ENCODE assay signal across 11 cellular contexts in the genomic region with DNA sequence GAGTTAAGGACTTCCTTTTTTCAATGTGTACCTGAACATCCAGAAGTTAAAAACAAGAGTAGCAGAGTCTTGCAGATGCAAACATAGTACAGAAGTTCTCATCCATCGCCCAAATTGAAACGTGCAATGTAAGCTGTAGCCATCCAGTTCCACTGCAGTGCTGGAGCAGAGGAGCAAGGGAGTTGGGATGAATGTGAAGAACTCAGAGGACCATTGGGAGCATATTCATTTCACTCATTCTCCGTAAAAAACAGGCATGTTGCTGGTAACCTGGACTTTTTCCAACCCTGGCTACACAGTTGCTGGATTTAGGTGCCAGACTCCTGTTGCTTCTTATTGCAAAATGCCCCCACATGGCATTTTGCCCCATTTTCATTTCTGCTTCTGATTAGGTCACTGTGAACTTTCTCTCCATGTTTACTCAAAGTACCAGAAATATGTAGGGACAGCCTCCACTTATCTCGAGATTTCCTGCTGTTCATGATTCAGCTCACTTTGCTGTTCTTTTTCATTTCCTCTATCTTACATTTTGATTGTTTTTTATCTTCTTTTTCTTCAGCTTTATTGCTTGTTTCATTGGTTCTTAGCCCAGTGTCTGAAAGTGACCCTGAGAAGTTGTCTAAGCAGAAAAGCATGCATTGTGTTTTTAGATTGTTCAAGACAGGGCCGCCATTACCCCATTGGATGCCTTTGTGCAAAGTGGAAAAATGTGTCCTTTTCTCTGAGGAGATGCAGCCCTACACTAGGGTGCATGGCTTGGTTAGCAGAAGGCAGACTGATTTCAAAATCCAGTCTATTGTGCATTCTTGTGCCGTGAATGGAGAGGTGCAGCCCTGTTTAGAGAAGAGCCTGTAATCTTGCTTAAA.
DNase-seq lines count a peak whose midpoint lies in the region; ATAC-seq, FAIRE-seq and TF ChIP-seq lines count a peak whose summit lies in the region.
"Had no signal": no experiment of that assay in that cellular context is flagged by ENCODE, and none has a peak within 500 bp of the region (broad histone marks: within the 10 kb centered on the region; RNA-seq: fewer than 3 reads in every experiment).

No MANE protein-coding gene starts in this region.

- H3K4me1 ChIP-seq in GM23338 (ENCODE audit: insufficient read depth) (peaks cover 5% of the 10 kb centered on the region), H9 (ENCODE audit: insufficient read depth, low read length) (peaks cover 7% of the 10 kb centered on the region; the same call in 1 of the 2 replicates)
- peaks cover 44 to 66% of the 10 kb centered on the region in 2 donors for H3K4me1 ChIP-seq in naive thymus-derived CD4-positive, alpha-beta T cell (ENCODE audit: control insufficient read depth in 2 of 2, insufficient read depth in 2 of 2, low read length in 2 of 2)
- H3K4me1 ChIP-seq: parathyroid adenoma had no signal

- no peak overlapping the region for H2AK5ac ChIP-seq in H9 (ENCODE audit: insufficient read length, low read length)

- no peak overlapping the region for H4K8ac ChIP-seq in H9 (replicated peaks; ENCODE audit: insufficient read length, low read depth, low read length)

- FAIRE-seq in HTR-8/SVneo (lab: Jason Lieb, UNC), result no peak

- H3K4me3 Mint-ChIP-seq in GM23338 (no peak overlapping the region), H9 (no peak overlapping the region)
- peak overlapping the region in 8 of 10 donors; percentile 23 to 87 (median 58) for H3K4me3 Mint-ChIP-seq in naive thymus-derived CD4-positive, alpha-beta T cell

- no peak overlapping the region for H3T11ph ChIP-seq in H9 (ENCODE audit: low read length)

- H2BK12ac ChIP-seq in H9 (ENCODE audit: insufficient read length, low read depth, low read length), result no peak overlapping the region

- H3K27me3 ChIP-seq in BJ (ENCODE audit: control insufficient read depth, insufficient read depth, low read length) (no peaks in the 10 kb centered on the region), GM23338 (ENCODE audit: insufficient read depth) (no peaks in the 10 kb centered on the region), H9 (ENCODE audit: insufficient read depth, low read length) (no peaks in the 10 kb centered on the region)
- no peaks in the 10 kb centered on the region for H3K27me3 ChIP-seq in naive thymus-derived CD4-positive, alpha-beta T cell (ENCODE audit: control insufficient read depth in 2 of 2, insufficient read depth in 2 of 2, low read length in 2 of 2)

- H3K4me1 Mint-ChIP-seq in GM23338 (peaks cover 43% of the 10 kb centered on the region), H9 (peaks cover 46 to 48% of the 10 kb centered on the region in 2 experiments)
- peaks cover 60 to 97% (median 93%) of the 10 kb centered on the region in 7 donors for H3K4me1 Mint-ChIP-seq in naive thymus-derived CD4-positive, alpha-beta T cell

- no peaks in the 10 kb centered on the region for H3K36me3 Mint-ChIP-seq in GM23338 (ENCODE audit: low read depth)
- peaks cover 9 to 58% (median 43%) of the 10 kb centered on the region in 5 donors for H3K36me3 Mint-ChIP-seq in naive thymus-derived CD4-positive, alpha-beta T cell
- H3K36me3 Mint-ChIP-seq in H9 (ENCODE audit: insufficient read depth in 1 of 3, low read depth in 3 of 3), result no peaks in the 10 kb centered on the region

- no peak overlapping the region for H3K4ac ChIP-seq in H9 (ENCODE audit: low read depth, low read length)

- intact Hi-C loops in naive thymus-derived CD4-positive, alpha-beta T cell (cut with micrococcal nuclease), result no loop called here

- ATAC-seq in GM23338, result no peak
- ATAC-seq in naive thymus-derived CD4-positive, alpha-beta T cell, result no peak

- H3K9me2 ChIP-seq in GM23338 (ENCODE audit: insufficient read depth), result peaks cover 4% of the 10 kb centered on the region; the same call in 1 of the 2 replicates

- no peak overlapping the region for H3K23ac ChIP-seq in H9 (ENCODE audit: insufficient read length, low read depth, low read length)

- no peaks in the 10 kb centered on the region for H3F3A ChIP-seq in GM23338 (replicated peaks; ENCODE audit: low read depth)

- H3K36me3 ChIP-seq in BJ (ENCODE audit: control insufficient read depth, insufficient read depth, low read length), result no peaks in the 10 kb centered on the region
- no peaks in the 10 kb centered on the region for H3K36me3 ChIP-seq in GM23338 (ENCODE audit: insufficient read depth)
- peaks cover 0 to 4% (median 0%) of the 10 kb centered on the region in 3 experiments for H3K36me3 ChIP-seq in naive thymus-derived CD4-positive, alpha-beta T cell (ENCODE audit: control insufficient read depth in 2 of 3, insufficient read depth in 3 of 3, low read length in 3 of 3)

- no peak for TF ChIP-seq CTCF in BJ (IDR thresholded peaks at IDR 0.05; ENCODE audit: insufficient read depth, low read depth, low read length)
- TF ChIP-seq CTCF in GM23338 (conservative IDR thresholded peaks at IDR 0.05; ENCODE audit: low read depth in 2 of 2), result no peak
- TF ChIP-seq CTCF in H9 (conservative IDR thresholded peaks at IDR 0.05), result no peak

- H3K56ac ChIP-seq in H9 (ENCODE audit: insufficient read length, low read depth, low read length), result no peak overlapping the region

- no peak overlapping the region for H3K14ac ChIP-seq in H9 (ENCODE audit: insufficient read depth, low read length)

- H3K23me2 ChIP-seq in H9 (ENCODE audit: insufficient read length, low read depth, low read length, poor library complexity, severe bottlenecking), result no peaks in the 10 kb centered on the region

- no peaks in the 10 kb centered on the region for H3K79me2 ChIP-seq in GM23338 (replicated peaks; ENCODE audit: insufficient read depth)
- no peaks in the 10 kb centered on the region for H3K79me2 ChIP-seq in H9 (ENCODE audit: insufficient read depth, low read length)
- H3K79me2 ChIP-seq: parathyroid adenoma had no signal

- H3K4me2 ChIP-seq in GM23338, result no peak overlapping the region
- no peak overlapping the region for H3K4me2 ChIP-seq in H9 (ENCODE audit: insufficient read depth, insufficient read length, low read length)

- DNase-seq in BJ (ENCODE audit: low read depth) (peak; percentile 43), GM23338 (ENCODE audit: low spot score) (no peak), amniotic epithelial cell (ENCODE audit: low read depth) (peak; percentile 97), H9 (no peak), GOT3 (lab: John Stamatoyannopoulos, UW) (no peak), HTR-8/SVneo (ENCODE audit: insufficient read length, low spot score) (no peak)
- no peak for DNase-seq in naive thymus-derived CD4-positive, alpha-beta T cell
- no peak for DNase-seq in activated CD8-positive, alpha-beta memory T cell treated with anti-CD3 and anti-CD28 coated beads, Interleukin-2, amount 50 U/mL, for 48 hours
- DNase-seq: head of caudate nucleus, NCI-H1105 treated with DMSO at 0.1 percent for 48 hours had no signal

- H2BK120ac ChIP-seq in H9 (ENCODE audit: low read depth, low read length, poor library complexity, severe bottlenecking), result no peak overlapping the region

- no peak overlapping the region for H4K91ac ChIP-seq in H9 (ENCODE audit: insufficient read length, low read depth, low read length)

- H3K27me3 Mint-ChIP-seq in GM23338 (ENCODE audit: insufficient read depth, low read depth, poor library complexity) (peaks cover 4% of the 10 kb centered on the region), H9 (ENCODE audit: low read depth) (no peaks in the 10 kb centered on the region; the same call in 1 of the 2 replicates)
- no peaks in the 10 kb centered on the region for H3K27me3 Mint-ChIP-seq in naive thymus-derived CD4-positive, alpha-beta T cell

- no peaks in the 10 kb centered on the region for H4K20me1 ChIP-seq in GM23338 (replicated peaks; ENCODE audit: insufficient read depth)
- no peaks in the 10 kb centered on the region for H4K20me1 ChIP-seq in H9 (ENCODE audit: control insufficient read depth, insufficient read depth, insufficient read length)

- no peaks in the 10 kb centered on the region for H3K9me3 Mint-ChIP-seq in GM23338
- H3K9me3 Mint-ChIP-seq in naive thymus-derived CD4-positive, alpha-beta T cell, result peaks cover 0 to 8% (median 0%) of the 10 kb centered on the region in 11 donors
- no peaks in the 10 kb centered on the region for H3K9me3 Mint-ChIP-seq in H9

- no peak overlapping the region for H4K5ac ChIP-seq in H9 (ENCODE audit: insufficient read length, low read depth, low read length)

- no peak overlapping the region for H3K9ac ChIP-seq in H9 (ENCODE audit: extremely low read depth, insufficient read length, low read length)
- H3K9ac ChIP-seq: parathyroid adenoma had no signal

- POLR2A ChIA-PET in BJ (lab: Charles Lee), result no interaction called here
- POLR2A ChIA-PET in naive thymus-derived CD4-positive, alpha-beta T cell (lab: Charles Lee), result interaction anchor here (0.7 to 10.6 kb wide), 6 partner anchors 11 to 123 kb away, joined by 3 to 173 read pairs (median 3); no protein-coding TSS in a partner anchor

- H3K27ac Mint-ChIP-seq in GM23338 (no peak overlapping the region), H9 (no peak overlapping the region)
- peak overlapping the region in 8 of 9 donors; percentile 59 to 98 (median 76) for H3K27ac Mint-ChIP-seq in naive thymus-derived CD4-positive, alpha-beta T cell

- H3K9me3 ChIP-seq in naive thymus-derived CD4-positive, alpha-beta T cell (ENCODE audit: control insufficient read depth in 2 of 3, low read length in 3 of 3), result no peaks in the 10 kb centered on the region
- no peaks in the 10 kb centered on the region for H3K9me3 ChIP-seq in H9 (ENCODE audit: control insufficient read depth, low read depth, low read length)

- H2BK15ac ChIP-seq in H9 (ENCODE audit: low read depth, low read length), result no peak overlapping the region

- no peak overlapping the region for H2BK5ac ChIP-seq in H9 (ENCODE audit: insufficient read length, low read length)

- no peak overlapping the region for H2BK20ac ChIP-seq in H9 (ENCODE audit: low read depth, low read length, poor library complexity, severe bottlenecking)

- no peak overlapping the region for H3K27ac ChIP-seq in GM23338 (ENCODE audit: low read depth)
- no peak overlapping the region for H3K27ac ChIP-seq in naive thymus-derived CD4-positive, alpha-beta T cell (ENCODE audit: low read depth, low read length)
- no peak overlapping the region for H3K27ac ChIP-seq in H9 (ENCODE audit: insufficient read length, low read depth, low read length)
- H3K27ac ChIP-seq: parathyroid adenoma had no signal

- H3K18ac ChIP-seq in H9 (ENCODE audit: insufficient read length, low read depth, low read length), result no peak overlapping the region

- no CpG with 5 or more reads among the region's 6 CpGs for WGBS in H9 (ENCODE audit: extremely low coverage, insufficient read length, low lambda C conversion rate)

- H3K79me1 ChIP-seq in H9 (ENCODE audit: insufficient read depth, low read depth, low read length, poor library complexity, severe bottlenecking), result no peaks in the 10 kb centered on the region

- peak overlapping the region; percentile 63; the same call in 1 of the 2 replicates for H2AFZ ChIP-seq in GM23338
- H2AFZ ChIP-seq in H9 (ENCODE audit: low read length), result no peak overlapping the region
- H2AFZ ChIP-seq: parathyroid adenoma had no signal

- CTCF ChIA-PET in BJ (lab: Yijun Ruan, JAX), result no interaction called here
- CTCF ChIA-PET in naive thymus-derived CD4-positive, alpha-beta T cell (lab: Charles Lee), result interaction anchor here (1.2 kb wide), 1 partner anchor 155 kb away, joined by 3 read pairs; no protein-coding TSS in a partner anchor

- H3K4me3 ChIP-seq in BJ (ENCODE audit: low read depth, low read length) (no peak overlapping the region), GM23338 (no peak overlapping the region)
- no peak overlapping the region for H3K4me3 ChIP-seq in naive thymus-derived CD4-positive, alpha-beta T cell (ENCODE audit: low read length)

Comparison
In these comparisons a context has a peak if more than half of its experiments do, and no peak if none do; other contexts are left out.
1. DNase-seq: peak in BJ (single experiment) and amniotic epithelial cell (single experiment); none in GM23338 (single experiment), naive thymus-derived CD4-positive, alpha-beta T cell (0 of 9), H9 (single experiment), activated CD8-positive, alpha-beta memory T cell treated with anti-CD3 and anti-CD28 coated beads, Interleukin-2, amount 50 U/mL, for 48 hours (single experiment), GOT3 (single experiment) and HTR-8/SVneo (single experiment).
2. H3K27ac Mint-ChIP-seq: peak in naive thymus-derived CD4-positive, alpha-beta T cell (8 of 9); none in GM23338 (single experiment) and H9 (0 of 3).
3. H3K4me3 Mint-ChIP-seq: peak in naive thymus-derived CD4-positive, alpha-beta T cell (8 of 10); none in GM23338 (single experiment) and H9 (0 of 2).